Comparison of ENCODE assay signal across 1 cellular context in the genomic region with DNA sequence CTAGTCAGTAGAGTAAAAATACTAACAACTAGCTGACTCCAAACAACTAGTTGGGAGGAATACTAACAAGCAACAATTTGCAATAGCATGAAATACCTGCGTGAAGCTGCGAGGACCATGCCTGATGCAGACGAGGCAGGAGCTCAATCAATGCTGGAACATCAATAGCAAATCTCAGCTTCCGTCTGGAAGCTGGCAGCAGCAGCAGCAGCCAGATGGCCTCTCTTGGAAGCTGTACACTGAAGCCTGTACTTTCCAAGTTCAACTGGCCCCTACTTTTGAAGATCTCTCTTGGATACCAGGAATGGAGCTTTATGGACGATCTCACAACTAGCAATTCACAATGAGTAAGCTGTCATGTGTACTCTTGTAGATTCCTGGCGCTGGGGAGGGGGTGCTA.
TF ChIP-seq lines count a peak whose summit lies in the region.

No MANE protein-coding gene starts in this region.

TF ChIP-seq in IMR-90, 13 proteins besides CTCF, POLR2A, EP300 and RAD21:
- TF ChIP-seq NFE2L2 (IDR thresholded peaks at IDR 0.05; ENCODE audit: low read depth, low read length) (no peak), BHLHE40 (IDR thresholded peaks at IDR 0.05; ENCODE audit: low read depth, low read length) (no peak), MAZ (IDR thresholded peaks at IDR 0.05; ENCODE audit: borderline replicate concordance, low read depth, low read length) (no peak), RFX5 (IDR thresholded peaks at IDR 0.05; ENCODE audit: low read depth, low read length) (no peak), MAFK (IDR thresholded peaks at IDR 0.05; ENCODE audit: low read depth, low read length) (no peak), CEBPB (IDR thresholded peaks at IDR 0.05; ENCODE audit: low read depth, low read length) (no peak), MXI1 (IDR thresholded peaks at IDR 0.05; ENCODE audit: borderline replicate concordance, low read depth, low read length) (no peak), FOS (IDR thresholded peaks at IDR 0.05; ENCODE audit: low read depth, low read length) (no peak), CHD1 (IDR thresholded peaks at IDR 0.05; ENCODE audit: low read depth, low read length) (no peak), RCOR1 (IDR thresholded peaks at IDR 0.05; ENCODE audit: insufficient replicate concordance, low read length) (no peak), SMC3 (IDR thresholded peaks at IDR 0.05; ENCODE audit: low read depth, low read length) (no peak)
- TF ChIP-seq, protein P1, sequence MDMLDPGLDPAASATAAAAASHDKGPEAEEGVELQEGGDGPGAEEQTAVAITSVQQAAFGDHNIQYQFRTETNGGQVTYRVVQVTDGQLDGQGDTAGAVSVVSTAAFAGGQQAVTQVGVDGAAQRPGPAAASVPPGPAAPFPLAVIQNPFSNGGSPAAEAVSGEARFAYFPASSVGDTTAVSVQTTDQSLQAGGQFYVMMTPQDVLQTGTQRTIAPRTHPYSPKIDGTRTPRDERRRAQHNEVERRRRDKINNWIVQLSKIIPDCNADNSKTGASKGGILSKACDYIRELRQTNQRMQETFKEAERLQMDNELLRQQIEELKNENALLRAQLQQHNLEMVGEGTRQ (IDR thresholded peaks at IDR 0.05; ENCODE audit: low read depth, low read length), result no peak
- TF ChIP-seq, protein P2, sequence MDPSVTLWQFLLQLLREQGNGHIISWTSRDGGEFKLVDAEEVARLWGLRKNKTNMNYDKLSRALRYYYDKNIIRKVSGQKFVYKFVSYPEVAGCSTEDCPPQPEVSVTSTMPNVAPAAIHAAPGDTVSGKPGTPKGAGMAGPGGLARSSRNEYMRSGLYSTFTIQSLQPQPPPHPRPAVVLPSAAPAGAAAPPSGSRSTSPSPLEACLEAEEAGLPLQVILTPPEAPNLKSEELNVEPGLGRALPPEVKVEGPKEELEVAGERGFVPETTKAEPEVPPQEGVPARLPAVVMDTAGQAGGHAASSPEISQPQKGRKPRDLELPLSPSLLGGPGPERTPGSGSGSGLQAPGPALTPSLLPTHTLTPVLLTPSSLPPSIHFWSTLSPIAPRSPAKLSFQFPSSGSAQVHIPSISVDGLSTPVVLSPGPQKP (IDR thresholded peaks at IDR 0.05; ENCODE audit: borderline replicate concordance, low read depth, low read length), result no peak
